ENCODE assay signal across 1 cellular context in the genomic region with DNA sequence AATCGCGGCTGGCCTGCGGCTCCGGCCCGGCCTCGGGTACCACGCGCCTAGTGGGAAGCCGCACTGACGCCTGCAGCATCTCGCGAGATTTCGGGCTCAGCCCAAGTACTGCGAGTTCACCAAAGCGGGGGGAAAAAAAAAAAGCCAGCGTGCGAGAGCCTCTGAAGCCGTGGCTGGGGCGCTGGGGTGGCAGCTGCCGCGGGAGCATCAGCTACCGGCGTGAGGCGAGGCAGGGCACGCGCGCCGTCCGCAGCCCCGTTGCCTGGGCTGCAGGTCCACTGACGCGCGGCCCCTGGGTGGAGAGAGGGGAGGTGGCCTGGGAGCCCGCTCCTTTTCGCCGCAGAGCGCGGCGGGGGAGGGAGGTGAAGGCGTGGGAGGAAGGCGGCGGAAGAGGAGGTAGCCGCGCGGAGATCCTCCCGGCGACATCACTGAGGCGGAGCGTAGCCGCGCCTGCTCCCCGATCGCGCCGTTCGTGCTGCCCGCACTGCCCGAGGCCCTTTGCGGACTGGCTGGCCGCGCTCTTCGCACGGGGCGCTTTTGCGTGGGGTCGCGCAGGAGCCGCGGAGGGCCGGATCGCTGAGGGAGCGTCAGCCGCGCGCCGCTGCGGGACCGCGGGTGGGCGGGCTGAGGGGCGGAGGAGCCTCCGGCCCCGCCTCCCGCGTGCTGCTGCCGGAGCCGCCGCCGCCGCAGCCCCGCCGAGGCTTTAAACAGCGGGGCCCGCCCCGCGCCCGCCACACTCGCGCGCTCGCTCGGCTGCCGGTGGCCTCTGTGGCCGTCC.
TF ChIP-seq lines count a peak whose summit lies in the region.

A gene (plus strand): TSS at position 734 of the 778 bp plus-strand sequence. CDS start 189 bp downstream, outside the sequence.

TF ChIP-seq in GM12878, 131 proteins besides CTCF, POLR2A, EP300 and RAD21 (continued from another document and continues in another):
- TF ChIP-seq TCF3 (IDR thresholded peaks at IDR 0.05; ENCODE audit: borderline replicate concordance, insufficient read depth, low read depth, low read length) (0 out of 2 replicates have a peak, but pooled peaks have one; percentile 78), HDAC6 (IDR thresholded peaks at IDR 0.05; ENCODE audit: unreplicated experiment) (no peak), RBBP5 (conservative IDR thresholded peaks at IDR 0.05) (no peak), KDM1A (IDR thresholded peaks at IDR 0.05; ENCODE audit: borderline replicate concordance) (no peak), ZNF274 (IDR thresholded peaks at IDR 0.05; ENCODE audit: insufficient read depth, insufficient read length) (no peak), RAD51 (IDR thresholded peaks at IDR 0.05) (no peak), SMARCA5 (IDR thresholded peaks at IDR 0.05) (no peak), ESRRA (IDR thresholded peaks at IDR 0.05; ENCODE audit: low read length) (no peak), CREB1 (IDR thresholded peaks at IDR 0.05; ENCODE audit: low read depth) (peak; percentile 45), MTA3 (IDR thresholded peaks at IDR 0.05; ENCODE audit: borderline replicate concordance, low read length) (no peak), PAX8 (IDR thresholded peaks at IDR 0.05) (no peak), EED (IDR thresholded peaks at IDR 0.05; ENCODE audit: low read depth) (0 out of 2 replicates have a peak, but pooled peaks have one; percentile 8), SMAD1 (IDR thresholded peaks at IDR 0.05; ENCODE audit: low read depth, partially characterized antibody) (no peak), NR2C1 (IDR thresholded peaks at IDR 0.05) (no peak), SRF (IDR thresholded peaks at IDR 0.05; ENCODE audit: low read depth in 2 of 2, low read length in 2 of 2) (no peak), MEF2A (IDR thresholded peaks at IDR 0.05; ENCODE audit: insufficient read depth, low read depth, low read length) (0 out of 2 replicates have a peak, but pooled peaks have one; percentile 30), BCL11A (IDR thresholded peaks at IDR 0.05; ENCODE audit: low read depth, low read length) (peak; percentile 4; the same call in 1 of the 2 replicates), GATAD2B (conservative IDR thresholded peaks at IDR 0.05; ENCODE audit: low read depth) (no peak; the same call in none of the 2 replicates), NFYA (IDR thresholded peaks at IDR 0.05; ENCODE audit: borderline replicate concordance, low read depth, low read length) (no peak), TCF12 (IDR thresholded peaks at IDR 0.05; ENCODE audit: low read depth, low read length) (no peak), NR2C2 (IDR thresholded peaks at IDR 0.05; ENCODE audit: borderline replicate concordance, control insufficient read depth, insufficient read length, low read depth) (no peak), MTA2 (IDR thresholded peaks at IDR 0.05; ENCODE audit: low read depth) (no peak), SREBF1 (IDR thresholded peaks at IDR 0.05; ENCODE audit: low read length) (no peak), HCFC1 (IDR thresholded peaks at IDR 0.05; ENCODE audit: low read length) (peak; percentile 28; the same call in 1 of the 2 replicates), ZNF24 (IDR thresholded peaks at IDR 0.05) (0 out of 2 replicates have a peak, but pooled peaks have one; percentile 36), STAT3 (IDR thresholded peaks at IDR 0.05; ENCODE audit: low read depth, low read length) (no peak), HDAC2 (IDR thresholded peaks at IDR 0.05) (no peak), SREBF2 (IDR thresholded peaks at IDR 0.05; ENCODE audit: low read length) (no peak), MYB (IDR thresholded peaks at IDR 0.05; ENCODE audit: borderline replicate concordance, low read depth, low read length) (peak; percentile 8; the same call in 1 of the 2 replicates), IRF4 (IDR thresholded peaks at IDR 0.05; ENCODE audit: low read depth, low read length) (no peak), NFIC (IDR thresholded peaks at IDR 0.05; ENCODE audit: low read depth, low read length) (no peak; the same call in 1 of the 2 replicates), ETV6 (conservative IDR thresholded peaks at IDR 0.05 in 1 of 2, IDR thresholded peaks at IDR 0.05 in 1 of 2; ENCODE audit: borderline replicate concordance in 1 of 2, low read depth in 1 of 2) (peak in 1 of 2 experiments; percentile 46; a peak in 1 of 4 replicates), NBN (IDR thresholded peaks at IDR 0.05) (peak; percentile 87), IKZF1 (conservative IDR thresholded peaks at IDR 0.05) (peak; percentile 56; the same call in 1 of the 2 replicates), STAT1 (conservative IDR thresholded peaks at IDR 0.05) (no peak), JUNB (IDR thresholded peaks at IDR 0.05) (no peak), JUND (IDR thresholded peaks at IDR 0.05; ENCODE audit: low read depth, low read length) (peak; percentile 69; the same call in 1 of the 2 replicates)
- TF ChIP-seq, protein P1, sequence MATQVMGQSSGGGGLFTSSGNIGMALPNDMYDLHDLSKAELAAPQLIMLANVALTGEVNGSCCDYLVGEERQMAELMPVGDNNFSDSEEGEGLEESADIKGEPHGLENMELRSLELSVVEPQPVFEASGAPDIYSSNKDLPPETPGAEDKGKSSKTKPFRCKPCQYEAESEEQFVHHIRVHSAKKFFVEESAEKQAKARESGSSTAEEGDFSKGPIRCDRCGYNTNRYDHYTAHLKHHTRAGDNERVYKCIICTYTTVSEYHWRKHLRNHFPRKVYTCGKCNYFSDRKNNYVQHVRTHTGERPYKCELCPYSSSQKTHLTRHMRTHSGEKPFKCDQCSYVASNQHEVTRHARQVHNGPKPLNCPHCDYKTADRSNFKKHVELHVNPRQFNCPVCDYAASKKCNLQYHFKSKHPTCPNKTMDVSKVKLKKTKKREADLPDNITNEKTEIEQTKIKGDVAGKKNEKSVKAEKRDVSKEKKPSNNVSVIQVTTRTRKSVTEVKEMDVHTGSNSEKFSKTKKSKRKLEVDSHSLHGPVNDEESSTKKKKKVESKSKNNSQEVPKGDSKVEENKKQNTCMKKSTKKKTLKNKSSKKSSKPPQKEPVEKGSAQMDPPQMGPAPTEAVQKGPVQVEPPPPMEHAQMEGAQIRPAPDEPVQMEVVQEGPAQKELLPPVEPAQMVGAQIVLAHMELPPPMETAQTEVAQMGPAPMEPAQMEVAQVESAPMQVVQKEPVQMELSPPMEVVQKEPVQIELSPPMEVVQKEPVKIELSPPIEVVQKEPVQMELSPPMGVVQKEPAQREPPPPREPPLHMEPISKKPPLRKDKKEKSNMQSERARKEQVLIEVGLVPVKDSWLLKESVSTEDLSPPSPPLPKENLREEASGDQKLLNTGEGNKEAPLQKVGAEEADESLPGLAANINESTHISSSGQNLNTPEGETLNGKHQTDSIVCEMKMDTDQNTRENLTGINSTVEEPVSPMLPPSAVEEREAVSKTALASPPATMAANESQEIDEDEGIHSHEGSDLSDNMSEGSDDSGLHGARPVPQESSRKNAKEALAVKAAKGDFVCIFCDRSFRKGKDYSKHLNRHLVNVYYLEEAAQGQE (IDR thresholded peaks at IDR 0.05; ENCODE audit: low read depth, low read length), result no peak
- TF ChIP-seq, protein P2, sequence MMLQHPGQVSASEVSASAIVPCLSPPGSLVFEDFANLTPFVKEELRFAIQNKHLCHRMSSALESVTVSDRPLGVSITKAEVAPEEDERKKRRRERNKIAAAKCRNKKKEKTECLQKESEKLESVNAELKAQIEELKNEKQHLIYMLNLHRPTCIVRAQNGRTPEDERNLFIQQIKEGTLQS (IDR thresholded peaks at IDR 0.05; ENCODE audit: borderline replicate concordance, extremely low read depth, low read depth, low read length), result no peak
- TF ChIP-seq, protein P3, sequence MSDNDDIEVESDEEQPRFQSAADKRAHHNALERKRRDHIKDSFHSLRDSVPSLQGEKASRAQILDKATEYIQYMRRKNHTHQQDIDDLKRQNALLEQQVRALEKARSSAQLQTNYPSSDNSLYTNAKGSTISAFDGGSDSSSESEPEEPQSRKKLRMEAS (IDR thresholded peaks at IDR 0.05; ENCODE audit: low read depth, low read length), result peak; percentile 96
- TF ChIP-seq, protein P4, sequence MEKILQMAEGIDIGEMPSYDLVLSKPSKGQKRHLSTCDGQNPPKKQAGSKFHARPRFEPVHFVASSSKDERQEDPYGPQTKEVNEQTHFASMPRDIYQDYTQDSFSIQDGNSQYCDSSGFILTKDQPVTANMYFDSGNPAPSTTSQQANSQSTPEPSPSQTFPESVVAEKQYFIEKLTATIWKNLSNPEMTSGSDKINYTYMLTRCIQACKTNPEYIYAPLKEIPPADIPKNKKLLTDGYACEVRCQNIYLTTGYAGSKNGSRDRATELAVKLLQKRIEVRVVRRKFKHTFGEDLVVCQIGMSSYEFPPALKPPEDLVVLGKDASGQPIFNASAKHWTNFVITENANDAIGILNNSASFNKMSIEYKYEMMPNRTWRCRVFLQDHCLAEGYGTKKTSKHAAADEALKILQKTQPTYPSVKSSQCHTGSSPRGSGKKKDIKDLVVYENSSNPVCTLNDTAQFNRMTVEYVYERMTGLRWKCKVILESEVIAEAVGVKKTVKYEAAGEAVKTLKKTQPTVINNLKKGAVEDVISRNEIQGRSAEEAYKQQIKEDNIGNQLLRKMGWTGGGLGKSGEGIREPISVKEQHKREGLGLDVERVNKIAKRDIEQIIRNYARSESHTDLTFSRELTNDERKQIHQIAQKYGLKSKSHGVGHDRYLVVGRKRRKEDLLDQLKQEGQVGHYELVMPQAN (conservative IDR thresholded peaks at IDR 0.05), result no peak; the same call in 1 of the 2 replicates
- TF ChIP-seq, protein P5, sequence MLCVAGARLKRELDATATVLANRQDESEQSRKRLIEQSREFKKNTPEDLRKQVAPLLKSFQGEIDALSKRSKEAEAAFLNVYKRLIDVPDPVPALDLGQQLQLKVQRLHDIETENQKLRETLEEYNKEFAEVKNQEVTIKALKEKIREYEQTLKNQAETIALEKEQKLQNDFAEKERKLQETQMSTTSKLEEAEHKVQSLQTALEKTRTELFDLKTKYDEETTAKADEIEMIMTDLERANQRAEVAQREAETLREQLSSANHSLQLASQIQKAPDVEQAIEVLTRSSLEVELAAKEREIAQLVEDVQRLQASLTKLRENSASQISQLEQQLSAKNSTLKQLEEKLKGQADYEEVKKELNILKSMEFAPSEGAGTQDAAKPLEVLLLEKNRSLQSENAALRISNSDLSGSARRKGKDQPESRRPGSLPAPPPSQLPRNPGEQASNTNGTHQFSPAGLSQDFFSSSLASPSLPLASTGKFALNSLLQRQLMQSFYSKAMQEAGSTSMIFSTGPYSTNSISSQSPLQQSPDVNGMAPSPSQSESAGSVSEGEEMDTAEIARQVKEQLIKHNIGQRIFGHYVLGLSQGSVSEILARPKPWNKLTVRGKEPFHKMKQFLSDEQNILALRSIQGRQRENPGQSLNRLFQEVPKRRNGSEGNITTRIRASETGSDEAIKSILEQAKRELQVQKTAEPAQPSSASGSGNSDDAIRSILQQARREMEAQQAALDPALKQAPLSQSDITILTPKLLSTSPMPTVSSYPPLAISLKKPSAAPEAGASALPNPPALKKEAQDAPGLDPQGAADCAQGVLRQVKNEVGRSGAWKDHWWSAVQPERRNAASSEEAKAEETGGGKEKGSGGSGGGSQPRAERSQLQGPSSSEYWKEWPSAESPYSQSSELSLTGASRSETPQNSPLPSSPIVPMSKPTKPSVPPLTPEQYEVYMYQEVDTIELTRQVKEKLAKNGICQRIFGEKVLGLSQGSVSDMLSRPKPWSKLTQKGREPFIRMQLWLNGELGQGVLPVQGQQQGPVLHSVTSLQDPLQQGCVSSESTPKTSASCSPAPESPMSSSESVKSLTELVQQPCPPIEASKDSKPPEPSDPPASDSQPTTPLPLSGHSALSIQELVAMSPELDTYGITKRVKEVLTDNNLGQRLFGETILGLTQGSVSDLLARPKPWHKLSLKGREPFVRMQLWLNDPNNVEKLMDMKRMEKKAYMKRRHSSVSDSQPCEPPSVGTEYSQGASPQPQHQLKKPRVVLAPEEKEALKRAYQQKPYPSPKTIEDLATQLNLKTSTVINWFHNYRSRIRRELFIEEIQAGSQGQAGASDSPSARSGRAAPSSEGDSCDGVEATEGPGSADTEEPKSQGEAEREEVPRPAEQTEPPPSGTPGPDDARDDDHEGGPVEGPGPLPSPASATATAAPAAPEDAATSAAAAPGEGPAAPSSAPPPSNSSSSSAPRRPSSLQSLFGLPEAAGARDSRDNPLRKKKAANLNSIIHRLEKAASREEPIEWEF (IDR thresholded peaks at IDR 0.05; ENCODE audit: insufficient replicate concordance, low read depth, low read length), result no peak
- TF ChIP-seq, protein P6, sequence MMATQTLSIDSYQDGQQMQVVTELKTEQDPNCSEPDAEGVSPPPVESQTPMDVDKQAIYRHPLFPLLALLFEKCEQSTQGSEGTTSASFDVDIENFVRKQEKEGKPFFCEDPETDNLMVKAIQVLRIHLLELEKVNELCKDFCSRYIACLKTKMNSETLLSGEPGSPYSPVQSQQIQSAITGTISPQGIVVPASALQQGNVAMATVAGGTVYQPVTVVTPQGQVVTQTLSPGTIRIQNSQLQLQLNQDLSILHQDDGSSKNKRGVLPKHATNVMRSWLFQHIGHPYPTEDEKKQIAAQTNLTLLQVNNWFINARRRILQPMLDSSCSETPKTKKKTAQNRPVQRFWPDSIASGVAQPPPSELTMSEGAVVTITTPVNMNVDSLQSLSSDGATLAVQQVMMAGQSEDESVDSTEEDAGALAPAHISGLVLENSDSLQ (IDR thresholded peaks at IDR 0.05), result peak; percentile 64; the same call in 1 of the 2 replicates
- TF ChIP-seq, protein P7, sequence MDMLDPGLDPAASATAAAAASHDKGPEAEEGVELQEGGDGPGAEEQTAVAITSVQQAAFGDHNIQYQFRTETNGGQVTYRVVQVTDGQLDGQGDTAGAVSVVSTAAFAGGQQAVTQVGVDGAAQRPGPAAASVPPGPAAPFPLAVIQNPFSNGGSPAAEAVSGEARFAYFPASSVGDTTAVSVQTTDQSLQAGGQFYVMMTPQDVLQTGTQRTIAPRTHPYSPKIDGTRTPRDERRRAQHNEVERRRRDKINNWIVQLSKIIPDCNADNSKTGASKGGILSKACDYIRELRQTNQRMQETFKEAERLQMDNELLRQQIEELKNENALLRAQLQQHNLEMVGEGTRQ (IDR thresholded peaks at IDR 0.05; ENCODE audit: borderline replicate concordance, low read depth, low read length), result no peak; the same call in 1 of the 2 replicates
- TF ChIP-seq, protein P8, sequence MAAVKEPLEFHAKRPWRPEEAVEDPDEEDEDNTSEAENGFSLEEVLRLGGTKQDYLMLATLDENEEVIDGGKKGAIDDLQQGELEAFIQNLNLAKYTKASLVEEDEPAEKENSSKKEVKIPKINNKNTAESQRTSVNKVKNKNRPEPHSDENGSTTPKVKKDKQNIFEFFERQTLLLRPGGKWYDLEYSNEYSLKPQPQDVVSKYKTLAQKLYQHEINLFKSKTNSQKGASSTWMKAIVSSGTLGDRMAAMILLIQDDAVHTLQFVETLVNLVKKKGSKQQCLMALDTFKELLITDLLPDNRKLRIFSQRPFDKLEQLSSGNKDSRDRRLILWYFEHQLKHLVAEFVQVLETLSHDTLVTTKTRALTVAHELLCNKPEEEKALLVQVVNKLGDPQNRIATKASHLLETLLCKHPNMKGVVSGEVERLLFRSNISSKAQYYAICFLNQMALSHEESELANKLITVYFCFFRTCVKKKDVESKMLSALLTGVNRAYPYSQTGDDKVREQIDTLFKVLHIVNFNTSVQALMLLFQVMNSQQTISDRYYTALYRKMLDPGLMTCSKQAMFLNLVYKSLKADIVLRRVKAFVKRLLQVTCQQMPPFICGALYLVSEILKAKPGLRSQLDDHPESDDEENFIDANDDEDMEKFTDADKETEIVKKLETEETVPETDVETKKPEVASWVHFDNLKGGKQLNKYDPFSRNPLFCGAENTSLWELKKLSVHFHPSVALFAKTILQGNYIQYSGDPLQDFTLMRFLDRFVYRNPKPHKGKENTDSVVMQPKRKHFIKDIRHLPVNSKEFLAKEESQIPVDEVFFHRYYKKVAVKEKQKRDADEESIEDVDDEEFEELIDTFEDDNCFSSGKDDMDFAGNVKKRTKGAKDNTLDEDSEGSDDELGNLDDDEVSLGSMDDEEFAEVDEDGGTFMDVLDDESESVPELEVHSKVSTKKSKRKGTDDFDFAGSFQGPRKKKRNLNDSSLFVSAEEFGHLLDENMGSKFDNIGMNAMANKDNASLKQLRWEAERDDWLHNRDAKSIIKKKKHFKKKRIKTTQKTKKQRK (IDR thresholded peaks at IDR 0.05; ENCODE audit: low read depth, low read length), result no peak
